In genomic region chr11:78714539-78714938, GRCh38 we compare ENCODE assay signal across 18 cellular contexts.
DNase-seq lines count a peak whose midpoint lies in the region; TF ChIP-seq lines count a peak whose summit lies in the region.
"Had no signal": no experiment of that assay in that cellular context is flagged by ENCODE, and none has a peak within 500 bp of the region (broad histone marks: within the 10 kb centered on the region; RNA-seq: fewer than 3 reads in every experiment).

No MANE protein-coding gene starts in this region.

- no peak for TF ChIP-seq CTCF in epithelial cell of esophagus (IDR thresholded peaks at IDR 0.05; ENCODE audit: insufficient read depth, low read depth, low read length, missing control alignments)

- no peaks in the 10 kb centered on the region for H3K9me3 ChIP-seq in SJCRH30 (replicated peaks)
- H3K9me3 ChIP-seq: SJSA1, uterus had no signal

- H3K4me1 ChIP-seq in SJCRH30: no peaks in the 10 kb centered on the region
- H3K4me1 ChIP-seq: uterus had no signal

- no peak overlapping the region for H3K27ac ChIP-seq in SJCRH30
- H3K27ac ChIP-seq: C4-2B, coronary artery, KMS-11, SJSA1, uterus had no signal

- H3K4me3 ChIP-seq in epithelial cell of esophagus (ENCODE audit: low read length) (no peak overlapping the region), SJCRH30 (no peak overlapping the region)
- H3K4me3 ChIP-seq: coronary artery, SJSA1, uterus had no signal

- DNase-seq in COLO668 (lab: John Stamatoyannopoulos, UW; ENCODE audit: unreplicated experiment): peak; percentile 89
- DNase-seq in NCI-H146 (lab: John Stamatoyannopoulos, UW): peak; percentile 95
- DNase-seq in NCI-H526 (lab: John Stamatoyannopoulos, UW): peak; percentile 83 to 96
- peak; percentile 47 for DNase-seq in epithelial cell of esophagus (ENCODE audit: low read depth)
- no peak for DNase-seq in activated gamma-delta T cell treated with Interleukin-2 at 50 U/mL for 16 hours
- DNase-seq in glomerular visceral epithelial cell (ENCODE audit: extremely low spot score): no peak
- no peak for DNase-seq in SIG-M5 treated with dmso at 0.1 percent for 504 hours (lab: John Stamatoyannopoulos, UW; ENCODE audit: unreplicated experiment)
- DNase-seq in SJCRH30: no peak
- DNase-seq: activated naive CD4-positive, alpha-beta T cell; EL; mammary epithelial cell; NCI-H1092; stimulated activated CD4-positive, alpha-beta T cell treated with anti-CD3 and anti-CD28 coated beads, Interleukin-15, amount 100 ng/mL, for 24 hours; uterus had no signal

- H3K27me3 ChIP-seq in SJCRH30: no peaks in the 10 kb centered on the region
- H3K27me3 ChIP-seq: SJSA1, uterus had no signal

- H3K36me3 ChIP-seq in SJCRH30: no peaks in the 10 kb centered on the region
- H3K36me3 ChIP-seq: SJSA1, uterus had no signal

Comparison
In these comparisons a context has a peak if more than half of its experiments do, and no peak if none do; other contexts are left out.
1. DNase-seq: peak in COLO668 (single experiment), NCI-H146 (single experiment), NCI-H526 (2 of 2) and epithelial cell of esophagus (single experiment); none in activated gamma-delta T cell treated with Interleukin-2 at 50 U/mL for 16 hours (single experiment), glomerular visceral epithelial cell (single experiment), SIG-M5 treated with dmso at 0.1 percent for 504 hours (single experiment) and SJCRH30 (0 of 2).